Comparison of ENCODE assay signal across 8 cellular contexts in genomic region chr1:161046574-161047167, GRCh38. TPM values are rescaled to one million over a fixed set of nuclear protein-coding genes. Genes with fewer than 3 reads are reported as not detected.
A peak's percentile ranks its signal among the peaks of the same experiment; 100 is the strongest.
DNase-seq lines count a peak whose midpoint lies in the region; ATAC-seq and TF ChIP-seq lines count a peak whose summit lies in the region.

No MANE protein-coding gene starts in this region.

- no peak for ATAC-seq in CD4-positive, alpha-beta T cell (ENCODE audit: poor library complexity)
- no peak for ATAC-seq in central memory CD8-positive, alpha-beta T cell (replicated peaks; ENCODE audit: extremely low read depth, poor library complexity, severe bottlenecking)
- no peak for ATAC-seq in natural killer cell

- peak overlapping the region; percentile 93 for H3K4me3 Mint-ChIP-seq in CD4-positive, alpha-beta T cell
- H3K4me3 Mint-ChIP-seq in central memory CD8-positive, alpha-beta T cell, result peak overlapping the region; percentile 89
- peak overlapping the region; percentile 97 for H3K4me3 Mint-ChIP-seq in natural killer cell

- intact Hi-C loops in CD4-positive, alpha-beta T cell (cut with DNase I, micrococcal nuclease), result loop anchor here (1.0 to 5.0 kb wide), 5 partner anchors 22 to 106 kb away; partner anchors contain the start of genes ARHGAP30 (in 1 of the 2), F11R (in 1 of the 2), NIT1 (in 1 of the 2) and PFDN2 (in 1 of the 2)
- intact Hi-C loops in natural killer cell (cut with micrococcal nuclease), result no loop called here

- POLR2A ChIA-PET in CD4-positive, alpha-beta T cell (lab: Charles Lee), result interaction anchor here (0.9 to 8.4 kb wide), 26 partner anchors 8 to 784 kb away, joined by 3 to 295 read pairs (median 8); partner anchors contain the start of genes ARHGAP30, DCAF8, DEDD and F11R

- CTCF ChIA-PET in CD4-positive, alpha-beta T cell (lab: Charles Lee), result interaction anchor here (1.2 to 5.3 kb wide), 9 partner anchors 13 to 179 kb away, joined by 3 to 34 read pairs (median 4); partner anchors contain the start of genes ARHGAP30, KLHDC9, NIT1 and PFDN2

- no peak for DNase-seq in CD4-positive, alpha-beta T cell
- DNase-seq in GM20000 (ENCODE audit: low spot score), result peak; percentile 86
- no peak for DNase-seq in MG63
- no peak for DNase-seq in central memory CD8-positive, alpha-beta T cell (ENCODE audit: low spot score in 2 of 2)
- no peak for DNase-seq in natural killer cell
- no peak for DNase-seq in EL
- no peak for DNase-seq in NCI-H2081 treated with DMSO at 0.1 percent for 48 hours (lab: John Stamatoyannopoulos, UW)
- no peak for DNase-seq in NCI-H2171 (lab: John Stamatoyannopoulos, UW)

- peak overlapping the region; percentile 81 for H3K4me3 ChIP-seq in MG63

- no peaks in the 10 kb centered on the region for H3K27me3 ChIP-seq in CD4-positive, alpha-beta T cell (ENCODE audit: control insufficient read depth, insufficient read depth, low read length)
- H3K27me3 ChIP-seq in MG63, result no peaks in the 10 kb centered on the region

- no peaks in the 10 kb centered on the region for H3K9me3 Mint-ChIP-seq in CD4-positive, alpha-beta T cell
- H3K9me3 Mint-ChIP-seq in central memory CD8-positive, alpha-beta T cell, result no peaks in the 10 kb centered on the region
- no peaks in the 10 kb centered on the region for H3K9me3 Mint-ChIP-seq in natural killer cell

- TF ChIP-seq CTCF in CD4-positive, alpha-beta T cell (IDR thresholded peaks at IDR 0.05), result no peak
- TF ChIP-seq CTCF in GM20000 (IDR thresholded peaks at IDR 0.05; ENCODE audit: extremely low read depth, missing control alignments) (no peak), natural killer cell (IDR thresholded peaks at IDR 0.05) (no peak)

- H3K36me3 ChIP-seq in MG63, result peaks cover 17% of the 10 kb centered on the region

- peaks cover 78% of the 10 kb centered on the region for H3K36me3 Mint-ChIP-seq in CD4-positive, alpha-beta T cell (ENCODE audit: low read depth)
- peaks cover 45% of the 10 kb centered on the region for H3K36me3 Mint-ChIP-seq in central memory CD8-positive, alpha-beta T cell (ENCODE audit: insufficient read depth)
- peaks cover under 1% of the 10 kb centered on the region for H3K36me3 Mint-ChIP-seq in natural killer cell

- no peaks in the 10 kb centered on the region for H3K9me3 ChIP-seq in CD4-positive, alpha-beta T cell (ENCODE audit: control insufficient read depth, low read length)
- H3K9me3 ChIP-seq in MG63, result peaks cover 5% of the 10 kb centered on the region; the same call in 1 of the 2 replicates

- H3K27me3 Mint-ChIP-seq in CD4-positive, alpha-beta T cell, result no peaks in the 10 kb centered on the region
- no peaks in the 10 kb centered on the region for H3K27me3 Mint-ChIP-seq in central memory CD8-positive, alpha-beta T cell
- no peaks in the 10 kb centered on the region for H3K27me3 Mint-ChIP-seq in natural killer cell (ENCODE audit: low read depth in 2 of 2)

- H3K4me1 Mint-ChIP-seq in CD4-positive, alpha-beta T cell (ENCODE audit: low read depth), result peaks cover 38% of the 10 kb centered on the region
- peaks cover 56% of the 10 kb centered on the region for H3K4me1 Mint-ChIP-seq in central memory CD8-positive, alpha-beta T cell
- peaks cover 37 to 70% of the 10 kb centered on the region in 2 donors for H3K4me1 Mint-ChIP-seq in natural killer cell

- H3K27ac ChIP-seq in CD4-positive, alpha-beta T cell (ENCODE audit: low read depth, low read length), result peak overlapping the region; percentile 90

- H3K27ac Mint-ChIP-seq in CD4-positive, alpha-beta T cell, result peak overlapping the region; percentile 94
- peak overlapping the region; percentile 96 for H3K27ac Mint-ChIP-seq in central memory CD8-positive, alpha-beta T cell (ENCODE audit: low read depth)
- H3K27ac Mint-ChIP-seq in natural killer cell, result peak overlapping the region; percentile 98 to 99

RNA-seq across cellular contexts. Expression of gene USF1, which starts 0.9 kb away (rescaled TPM):
- 10 to 100 TPM; 93.5 to 99.1 TPM for total RNA-seq in CD4-positive, alpha-beta T cell
- total RNA-seq in MG63 (2014; rRNA removed; shearing (Covaris generic); ENCODE audit: low replicate concordance), result 102 and 103 TPM in 2 replicates
- total RNA-seq in natural killer cell, result 100 to 1,000 TPM; 113 to 121 (median 114) TPM

RNA-seq across cellular contexts. Expression of gene TSTD1, which starts 7.9 kb away (rescaled TPM):
- total RNA-seq in CD4-positive, alpha-beta T cell, result 10 to 100 TPM; 38.0 to 40.3 TPM
- total RNA-seq in MG63 (2014; rRNA removed; shearing (Covaris generic); ENCODE audit: low replicate concordance), result not detected in 2 replicates
- total RNA-seq in natural killer cell, result 10 to 100 TPM; 31.8 to 36.3 (median 34.3) TPM

RNA-seq across cellular contexts. Expression of gene ARHGAP30, which starts 23.0 kb away (rescaled TPM):
- 10 to 100 TPM; 76.6 to 78.9 TPM for total RNA-seq in CD4-positive, alpha-beta T cell
- total RNA-seq in MG63 (2014; rRNA removed; shearing (Covaris generic); ENCODE audit: low replicate concordance), result not detected in 2 replicates
- total RNA-seq in natural killer cell, result 100 to 1,000 TPM; 246 to 310 (median 272) TPM

RNA-seq across cellular contexts. Expression of gene F11R, which starts 25.7 kb away (rescaled TPM):
- 10 to 100 TPM; 15.2 to 16.2 TPM for total RNA-seq in CD4-positive, alpha-beta T cell
- total RNA-seq in MG63 (2014; rRNA removed; shearing (Covaris generic); ENCODE audit: low replicate concordance), result 0.22 and 1.7 TPM in 2 replicates
- total RNA-seq in natural killer cell, result 10 to 100 TPM; 27.8 to 34.6 (median 30.2) TPM

RNA-seq across cellular contexts. Expression of gene NECTIN4, which starts 42.7 kb away (rescaled TPM):
- under 1 TPM; 0.22 TPM for total RNA-seq in CD4-positive, alpha-beta T cell
- not detected in 2 replicates for total RNA-seq in MG63 (2014; rRNA removed; shearing (Covaris generic); ENCODE audit: low replicate concordance)
- under 1 TPM in 2 of 3 donors, not detected in 1; 0.07 to 0.09 TPM for total RNA-seq in natural killer cell

Comparison
In these comparisons a context has a peak if more than half of its experiments do, and no peak if none do; other contexts are left out.
1. RNA of gene TSTD1, which starts 7.9 kb away (total RNA-seq): 38.0 to 40.3 TPM in CD4-positive, alpha-beta T cell and 31.8 to 36.3 TPM in natural killer cell; not detected in MG63; every median in the first group is over 10 times any median in the second.
2. RNA of gene ARHGAP30, which starts 23.0 kb away (total RNA-seq): 246 to 310 TPM in natural killer cell and 76.6 to 78.9 TPM in CD4-positive, alpha-beta T cell; not detected in MG63; every median in the first group is over 10 times any median in the second.
3. Peak in every context shown above with its lines, with median percentiles within 50 percentile points of each other: H3K27ac Mint-ChIP-seq and H3K4me3 Mint-ChIP-seq.